20 cellular contexts compared by ENCODE assay signal in genomic region chr11:623349-623869, GRCh38. TPM values are rescaled to one million over a fixed set of nuclear protein-coding genes. Genes with fewer than 3 reads are reported as not detected.
DNase-seq lines count a peak whose midpoint lies in the region; ATAC-seq and TF ChIP-seq lines count a peak whose summit lies in the region.
"Had no signal": no experiment of that assay in that cellular context is flagged by ENCODE, and none has a peak within 500 bp of the region (broad histone marks: within the 10 kb centered on the region; RNA-seq: fewer than 3 reads in every experiment).

No MANE protein-coding gene starts in this region.

- H3K9me3 ChIP-seq in duodenal mucosa (ENCODE audit: control insufficient read depth in 1 of 2, low read length in 2 of 2) (no peaks in the 10 kb centered on the region), neuronal stem cell (replicated peaks in 1 of 2; ENCODE audit: control insufficient read depth in 2 of 2, insufficient read depth in 1 of 2, low read depth in 1 of 2, low read length in 2 of 2) (peaks cover 0 to 2% of the 10 kb centered on the region in 2 donors), aorta (ENCODE audit: control insufficient read depth, low read length) (no peaks in the 10 kb centered on the region)

- no peaks in the 10 kb centered on the region for H3K27me3 Mint-ChIP-seq in Calu3 (ENCODE audit: unreplicated experiment)
- no peaks in the 10 kb centered on the region for H3K27me3 Mint-ChIP-seq in MCF 10A (ENCODE audit: insufficient read depth, unreplicated experiment)

- H3K9ac ChIP-seq in duodenal mucosa (ENCODE audit: low read depth in 1 of 2, low read length in 2 of 2) = peak overlapping the region in 1 of 2 donors; percentile 15
- H3K9ac ChIP-seq in neuronal stem cell (ENCODE audit: low read depth, low read length, poor library complexity) = peak overlapping the region; percentile 50

- in situ Hi-C loops in KBM-7 (cut with MboI; ENCODE audit: low pct_unique_long_range_greater_than_20kb, low sequenced_read_pairs) = no loop called here

- H3K23ac ChIP-seq in neuronal stem cell (ENCODE audit: low read depth, low read length, poor library complexity) = peak overlapping the region; percentile 25

- no peak overlapping the region for H3K18ac ChIP-seq in neuronal stem cell (ENCODE audit: low read length)

- H3K36me3 Mint-ChIP-seq in Calu3 (ENCODE audit: insufficient read depth, unreplicated experiment) (peaks cover 41% of the 10 kb centered on the region), MCF 10A (ENCODE audit: insufficient read depth, unreplicated experiment) (peaks cover 13% of the 10 kb centered on the region)

- H3K4me1 Mint-ChIP-seq in Calu3 (ENCODE audit: low read depth, unreplicated experiment) = peaks cover 10% of the 10 kb centered on the region
- H3K4me1 Mint-ChIP-seq in MCF 10A (ENCODE audit: insufficient read depth, unreplicated experiment) = no peaks in the 10 kb centered on the region

- no peak for ATAC-seq in aorta (ENCODE audit: low FRiP score)
- ATAC-seq: K562 had no signal

- H3K4me1 ChIP-seq in duodenal mucosa (ENCODE audit: control insufficient read depth in 1 of 2, insufficient read depth in 2 of 2, low read length in 2 of 2) (peaks cover 10 to 17% of the 10 kb centered on the region in 2 donors), neuronal stem cell (ENCODE audit: control insufficient read depth in 2 of 2, insufficient read depth in 1 of 2, low read depth in 1 of 2, low read length in 2 of 2) (peaks cover 0 to 1% of the 10 kb centered on the region in 2 donors), aorta (ENCODE audit: control insufficient read depth in 1 of 2, insufficient read depth in 2 of 2, low read length in 2 of 2) (no peaks in the 10 kb centered on the region)

- CTCF ChIA-PET in Calu3 (lab: Charles Lee) (no interaction called here), MCF 10A (lab: Yijun Ruan, JAX) (interaction anchor here (0.5 kb wide), 1 partner anchor 1375 kb away, joined by 3 read pairs; no protein-coding TSS in a partner anchor)

- no peaks in the 10 kb centered on the region for H3K79me1 ChIP-seq in neuronal stem cell (ENCODE audit: low read depth, low read length)

- H2BK5ac ChIP-seq in neuronal stem cell (ENCODE audit: low read length) = peak overlapping the region; percentile 24

- H3K27ac ChIP-seq in 22Rv1 (0 out of 2 replicates have a peak overlapping the region, but pooled peaks have one; percentile 15), duodenal mucosa (ENCODE audit: low read depth, low read length) (peak overlapping the region; percentile 20), neuronal stem cell (replicated peaks; ENCODE audit: low read length) (no peak overlapping the region), aorta (ENCODE audit: low read depth in 1 of 2, low read length in 2 of 2) (no peak overlapping the region)
- H3K27ac ChIP-seq: SK-N-MC had no signal

- no peak overlapping the region for H3K4me3 Mint-ChIP-seq in Calu3 (ENCODE audit: low read depth, unreplicated experiment)
- H3K4me3 Mint-ChIP-seq in MCF 10A (ENCODE audit: unreplicated experiment) = no peak overlapping the region
- H3K4me3 Mint-ChIP-seq: H9 had no signal

- WGBS in neuronal stem cell (ENCODE audit: extremely low coverage in 2 of 2, insufficient read length in 2 of 2, insufficient replicate concordance in 1 of 2), 2 donors = no CpG with 5 or more reads among the region's 15 CpGs
- WGBS in aorta, 2 donors = 81 to 84% methylated on average over 15 of the region's 15 CpGs

- peaks cover 6 to 21% of the 10 kb centered on the region in 2 donors for H3K36me3 ChIP-seq in duodenal mucosa (ENCODE audit: control insufficient read depth in 1 of 2, insufficient read depth in 2 of 2, low read length in 2 of 2)
- H3K36me3 ChIP-seq in neuronal stem cell (replicated peaks in 1 of 2; ENCODE audit: control insufficient read depth in 2 of 2, insufficient read depth in 2 of 2, low read length in 2 of 2) = peaks cover under 1 to 3% of the 10 kb centered on the region in 2 donors
- no peaks in the 10 kb centered on the region for H3K36me3 ChIP-seq in aorta (ENCODE audit: control insufficient read depth in 1 of 2, insufficient read depth in 2 of 2, low read length in 1 of 2)

- H2AK5ac ChIP-seq in neuronal stem cell (ENCODE audit: low read depth, low read length) = no peak overlapping the region

- no peak overlapping the region for H4K91ac ChIP-seq in neuronal stem cell (ENCODE audit: low read depth, low read length, poor library complexity)

- H3K14ac ChIP-seq in neuronal stem cell (ENCODE audit: low read length) = no peak overlapping the region

- H3K27me3 ChIP-seq in duodenal mucosa (ENCODE audit: control insufficient read depth in 1 of 2, insufficient read depth in 2 of 2, low read length in 2 of 2) (no peaks in the 10 kb centered on the region), neuronal stem cell (ENCODE audit: control insufficient read depth in 3 of 3, insufficient read depth in 3 of 3, low read depth in 1 of 3, low read length in 3 of 3) (peaks cover 0 to 11% (median 0%) of the 10 kb centered on the region in 3 experiments), aorta (ENCODE audit: control insufficient read depth in 1 of 2, insufficient read depth in 2 of 2, low read length in 1 of 2) (no peaks in the 10 kb centered on the region)

- POLR2A ChIA-PET in MCF 10A (lab: Yijun Ruan, JAX) = interaction anchor here (0.8 kb wide), 1 partner anchor 15 kb away, joined by 3 read pairs; no protein-coding TSS in a partner anchor

- H3K4me3 ChIP-seq in duodenal mucosa (ENCODE audit: low read depth in 1 of 2, low read length in 2 of 2) (peak overlapping the region; percentile 74 to 77), neuronal stem cell (ENCODE audit: low read length in 2 of 2) (no peak overlapping the region), aorta (ENCODE audit: low read length in 2 of 2) (no peak overlapping the region)
- H3K4me3 ChIP-seq: K562, SK-N-MC had no signal

- no peak overlapping the region for H3K4ac ChIP-seq in neuronal stem cell (ENCODE audit: low read length)

- H3K27ac Mint-ChIP-seq in Calu3 (ENCODE audit: unreplicated experiment) (peak overlapping the region; percentile 13), MCF 10A (ENCODE audit: low read depth, unreplicated experiment) (no peak overlapping the region)
- H3K27ac Mint-ChIP-seq: CD8-positive, alpha-beta memory T cell; H9 had no signal

- H2BK12ac ChIP-seq in neuronal stem cell (ENCODE audit: low read length) = no peak overlapping the region

- TF ChIP-seq CTCF in 22Rv1 (IDR thresholded peaks at IDR 0.05) = no peak
- no peak for TF ChIP-seq CTCF in Calu3 (IDR thresholded peaks at IDR 0.05; ENCODE audit: unreplicated experiment)
- no peak for TF ChIP-seq CTCF in MCF 10A (IDR thresholded peaks at IDR 0.05; ENCODE audit: unreplicated experiment)

- H3K4me2 ChIP-seq in neuronal stem cell (ENCODE audit: insufficient read depth, low read length, poor library complexity, severe bottlenecking) = no peak overlapping the region

- H4K8ac ChIP-seq in neuronal stem cell (ENCODE audit: low read depth, low read length) = no peak overlapping the region

- H2AFZ ChIP-seq in neuronal stem cell (ENCODE audit: low read length) = no peak overlapping the region

- H2BK120ac ChIP-seq in neuronal stem cell (ENCODE audit: low read depth, low read length) = no peak overlapping the region

- H2BK15ac ChIP-seq in neuronal stem cell (ENCODE audit: low read length) = no peak overlapping the region

- intact Hi-C loops in Calu3 (cut with micrococcal nuclease; ENCODE audit: unreplicated experiment) = no loop called here
- intact Hi-C loops in MCF 10A (cut with micrococcal nuclease) = no loop called here
- intact Hi-C loops in aorta (cut with DNase I) = no loop called here

- no TSS peak for BruUV-seq in Calu3 (replicated peaks; lab: Mats Ljungman, UMichigan)
- no TSS peak for BruUV-seq in MCF 10A (replicated peaks; lab: Mats Ljungman, UMichigan)

- H3K9me3 Mint-ChIP-seq in Calu3 (ENCODE audit: low read depth, unreplicated experiment) (peaks cover 4% of the 10 kb centered on the region), MCF 10A (ENCODE audit: unreplicated experiment) (no peaks in the 10 kb centered on the region)
- H3K9me3 Mint-ChIP-seq: H9 had no signal

- DNase-seq in Calu3 (no peak), neuronal stem cell (ENCODE audit: low spot score) (no peak), MCF 10A (ENCODE audit: unreplicated experiment) (no peak), aorta (no peak), KBM-7 (no peak)
- DNase-seq in activated effector memory CD4-positive, alpha-beta T cell treated with Interleukin-2 at 50 U/mL for 16 hours = no peak
- DNase-seq: ACHN, C1 segment of cervical spinal cord, DND-41, H9, NCI-H1105 treated with DMSO at 0.1 percent for 48 hours, NCI-H1694 treated with DMSO at 0.1 percent for 48 hours, SHP77 had no signal

RNA-seq across cellular contexts. Expression of gene CDHR5, which starts 1.3 kb away (rescaled TPM):
- total RNA-seq in Calu3 (2022) = 5.0 and 7.6 TPM in 2 replicates
- polyA plus RNA-seq in neuronal stem cell (2013, experiment 1 of 2) = not detected
- polyA plus RNA-seq in neuronal stem cell (2013, experiment 2 of 2) = not detected
- total RNA-seq in MCF 10A (2022) = not detected in 2 replicates
- total RNA-seq in aorta = not detected
- 10 to 100 TPM in 1 of 2 donors, under 1 TPM in 1; 0.79 to 39.8 TPM for polyA plus RNA-seq in aorta
- total RNA-seq: CD8-positive, alpha-beta memory T cell; G401; H9 had no signal
- polyA plus RNA-seq: CD8-positive, alpha-beta memory T cell; K562 had no signal

RNA-seq across cellular contexts. Expression of gene SCT, which starts 3.6 kb away (rescaled TPM):
- total RNA-seq in Calu3 (2022) (not detected in 2 replicates), MCF 10A (2022) (not detected in 2 replicates), aorta (not detected)
- not detected for polyA plus RNA-seq in neuronal stem cell (2013, experiment 1 of 2)
- not detected for polyA plus RNA-seq in neuronal stem cell (2013, experiment 2 of 2)
- polyA plus RNA-seq in aorta = not detected
- total RNA-seq: CD8-positive, alpha-beta memory T cell; G401; K562; NCI-H460 had no signal
- polyA plus RNA-seq: CD8-positive, alpha-beta memory T cell; K562 had no signal

RNA-seq across cellular contexts. Expression of gene IRF7, which starts 7.7 kb away (rescaled TPM):
- total RNA-seq in Calu3 (2022) = 48.7 and 93.5 TPM in 2 replicates
- 5.5 TPM for polyA plus RNA-seq in neuronal stem cell (2013, experiment 1 of 2)
- 5.1 TPM for polyA plus RNA-seq in neuronal stem cell (2013, experiment 2 of 2)
- total RNA-seq in MCF 10A (2022) = 7.7 and 9.5 TPM in 2 replicates
- total RNA-seq in aorta = 10 to 100 TPM; 23.3 to 30.9 TPM
- polyA plus RNA-seq in aorta = 10 to 100 TPM; 13.4 to 29.3 TPM

RNA-seq across cellular contexts. Expression of gene DRD4, which starts 13.7 kb away (rescaled TPM):
- total RNA-seq in Calu3 (2022) (1.3 TPM in 2 replicates), MCF 10A (2022) (0.44 and 1.3 TPM in 2 replicates), aorta (1 to 10 TPM; 1.3 to 2.1 TPM)
- polyA plus RNA-seq in neuronal stem cell (2013, experiment 1 of 2) = 15.1 TPM
- 15.5 TPM for polyA plus RNA-seq in neuronal stem cell (2013, experiment 2 of 2)
- polyA plus RNA-seq in aorta = 1 to 10 TPM in 1 of 2 donors, not detected in 1; 3.4 TPM
- total RNA-seq: G401 had no signal
- polyA plus RNA-seq: CD8-positive, alpha-beta memory T cell had no signal

RNA-seq across cellular contexts. Expression of gene PHRF1, which starts 47.1 kb away (rescaled TPM):
- total RNA-seq in Calu3 (2022) = 42.3 and 43.2 TPM in 2 replicates
- polyA plus RNA-seq in neuronal stem cell (2013, experiment 1 of 2) = 13.1 TPM
- 12.9 TPM for polyA plus RNA-seq in neuronal stem cell (2013, experiment 2 of 2)
- 29.9 and 31.8 TPM in 2 replicates for total RNA-seq in MCF 10A (2022)
- 10 to 100 TPM; 26.6 to 32.4 TPM for total RNA-seq in aorta
- polyA plus RNA-seq in aorta = 10 to 100 TPM in 1 of 2 donors, 1 to 10 TPM in 1; 7.6 to 18.1 TPM

Comparison
In these comparisons a context has a peak if more than half of its experiments do, and no peak if none do; other contexts are left out.
1. H3K27ac ChIP-seq: peak in 22Rv1 (single experiment) and duodenal mucosa (single experiment); none in neuronal stem cell (single experiment) and aorta (0 of 2).
2. H3K4me3 ChIP-seq: peak in duodenal mucosa (2 of 2); none in neuronal stem cell (0 of 2) and aorta (0 of 2).